12 cellular contexts compared by ENCODE assay signal in genomic region chr21:32516729-32517649, GRCh38.
DNase-seq lines count a peak whose midpoint lies in the region; ATAC-seq, FAIRE-seq and TF ChIP-seq lines count a peak whose summit lies in the region.
"Had no signal": no experiment of that assay in that cellular context is flagged by ENCODE, and none has a peak within 500 bp of the region (broad histone marks: within the 10 kb centered on the region; RNA-seq: fewer than 3 reads in every experiment).

No MANE protein-coding gene starts in this region.

- peak overlapping the region; percentile 42; the same call in 1 of the 2 replicates for H2BK20ac ChIP-seq in IMR-90 (ENCODE audit: low read depth, low read length)

- H3K9ac ChIP-seq in IMR-90 (ENCODE audit: low read depth, low read length): no peak overlapping the region

- H3K4me1 ChIP-seq in A549 (peaks cover 11% of the 10 kb centered on the region; the same call in 2 of the 3 replicates), IMR-90 (ENCODE audit: control insufficient read depth, insufficient read depth, low read length) (peaks cover 14% of the 10 kb centered on the region), right atrium auricular region (peaks cover 0 to 26% of the 10 kb centered on the region in 2 donors), stomach (peaks cover 6 to 23% (median 8%) of the 10 kb centered on the region in 4 donors)

- TF ChIP-seq CTCF in A549 (IDR thresholded peaks at IDR 0.05) (no peak), IMR-90 (conservative IDR thresholded peaks at IDR 0.05; ENCODE audit: low read depth, low read length) (no peak), right atrium auricular region (IDR thresholded peaks at IDR 0.05) (no peak), stomach (IDR thresholded peaks at IDR 0.05) (no peak), GM10248 (IDR thresholded peaks at IDR 0.05; ENCODE audit: control extremely low read depth, extremely low read depth, low read depth, missing control alignments) (no peak)

- 55% methylated on average over 10 of the region's 10 CpGs for WGBS in A549 (ENCODE audit: missing lambda C conversion rate)
- WGBS in IMR-90 (ENCODE audit: extremely low coverage in 2 of 2, insufficient read length in 1 of 2), 2 experiments: no CpG with 5 or more reads among the region's 10 CpGs
- 55 to 68% (median 59%) methylated on average over 10 of the region's 10 CpGs for WGBS in stomach, 5 donors

- H2BK15ac ChIP-seq in IMR-90 (ENCODE audit: low read depth, low read length): peak overlapping the region; percentile 2; the same call in 2 of the 3 replicates

- CTCF ChIA-PET in A549 (lab: Yijun Ruan, JAX): interaction anchor here (2.4 kb wide), 1 partner anchor 102 kb away, joined by 8 read pairs; no protein-coding TSS in a partner anchor
- CTCF ChIA-PET in IMR-90 (lab: Yijun Ruan, JAX): interaction anchor here (0.6 to 1.0 kb wide), 2 partner anchors 11 to 60 kb away, joined by 3 read pairs; no protein-coding TSS in a partner anchor
- CTCF ChIA-PET in GM10248 (lab: Yijun Ruan, JAX): interaction anchor here (1.8 kb wide), 1 partner anchor 35 kb away, joined by 3 read pairs; no protein-coding TSS in a partner anchor

- in situ Hi-C loops in IMR-90 (cut with MboI; ENCODE audit: low sequenced_read_pairs): no loop called here

- H3K9me3 ChIP-seq in A549: no peaks in the 10 kb centered on the region
- H3K9me3 ChIP-seq in IMR-90 (ENCODE audit: control insufficient read depth, insufficient read depth, low read length): peaks cover 2% of the 10 kb centered on the region; the same call in 1 of the 2 replicates
- no peaks in the 10 kb centered on the region for H3K9me3 ChIP-seq in right atrium auricular region
- no peaks in the 10 kb centered on the region for H3K9me3 ChIP-seq in stomach
- H3K9me3 ChIP-seq: thoracic aorta had no signal

- H3K4me2 ChIP-seq in A549 (no peak overlapping the region), IMR-90 (ENCODE audit: low read depth, low read length) (peak overlapping the region; percentile 41)

- H3K79me1 ChIP-seq in IMR-90 (ENCODE audit: low read depth in 1 of 2, low read length in 2 of 2): no peaks in the 10 kb centered on the region

- peak overlapping the region in 1 of 2 experiments; percentile 46; a peak in 2 of 6 replicates for H3K27ac ChIP-seq in A549
- peak overlapping the region; percentile 20; the same call in 1 of the 2 replicates for H3K27ac ChIP-seq in IMR-90 (ENCODE audit: insufficient read depth, low read length)
- H3K27ac ChIP-seq in right atrium auricular region: peak overlapping the region; percentile 46 to 62
- H3K27ac ChIP-seq in stomach: peak overlapping the region in 1 of 5 donors; percentile 18
- H3K27ac ChIP-seq: thoracic aorta had no signal

- peaks cover 23% of the 10 kb centered on the region for H3K9me1 ChIP-seq in IMR-90 (ENCODE audit: insufficient read depth, low read length)

- peak overlapping the region in 1 of 2 experiments; percentile 20; a peak in 1 of 4 replicates for H4K8ac ChIP-seq in IMR-90 (ENCODE audit: low read depth in 2 of 2, low read length in 2 of 2)

- TF ChIP-seq POLR2A in A549 (IDR thresholded peaks at IDR 0.05; ENCODE audit: low read length) (no peak), IMR-90 (IDR thresholded peaks at IDR 0.05; ENCODE audit: low read depth, low read length) (no peak), stomach (IDR thresholded peaks at IDR 0.05) (no peak)

- no peak for TF ChIP-seq RAD21 in A549 (conservative IDR thresholded peaks at IDR 0.05 in 1 of 2, IDR thresholded peaks at IDR 0.05 in 1 of 2)
- 0 out of 2 replicates have a peak, but pooled peaks have one; percentile 18 for TF ChIP-seq RAD21 in IMR-90 (IDR thresholded peaks at IDR 0.05; ENCODE audit: low read length)

- H2AK5ac ChIP-seq in IMR-90 (ENCODE audit: low read depth, low read length): peak overlapping the region; percentile 83

- no peak for FAIRE-seq in A549 (lab: Jason Lieb, UNC)
- FAIRE-seq: endometrium, GM12878 had no signal

- peak overlapping the region; percentile 58; the same call in 1 of the 2 replicates for H3K23ac ChIP-seq in IMR-90 (ENCODE audit: low read depth, low read length)

- BruUV-seq in IMR-90 (replicated peaks; lab: Mats Ljungman, UMichigan): no TSS peak

- H2AK9ac ChIP-seq in IMR-90 (replicated peaks; ENCODE audit: low read depth, low read length, poor library complexity): no peak overlapping the region

- H3K4ac ChIP-seq in IMR-90 (ENCODE audit: low read depth, low read length): peak overlapping the region; percentile 25; the same call in 1 of the 2 replicates

- H3K56ac ChIP-seq in IMR-90 (ENCODE audit: extremely low read depth, insufficient read depth, low read length): no peak overlapping the region

- dilution Hi-C loops in IMR-90 (cut with HindIII; ENCODE audit: low sequenced_read_pairs, unreplicated experiment): no loop called here

- H4K91ac ChIP-seq in IMR-90 (ENCODE audit: insufficient read depth, low read depth, low read length): peak overlapping the region; percentile 9; the same call in 1 of the 2 replicates

- H3K18ac ChIP-seq in IMR-90 (ENCODE audit: low read depth, low read length): peak overlapping the region; percentile 4

- H4K5ac ChIP-seq in IMR-90 (ENCODE audit: low read depth, low read length): no peak overlapping the region; the same call in 1 of the 2 replicates

- H3K14ac ChIP-seq in IMR-90 (replicated peaks; ENCODE audit: low read depth, low read length): peak overlapping the region; percentile 63; the same call in 1 of the 2 replicates

- peak; percentile 41 to 56; a peak in 2 of 6 replicates for ATAC-seq in A549
- ATAC-seq in IMR-90 (ENCODE audit: low read depth): peak; percentile 78
- no peak for ATAC-seq in HG03196 (IDR thresholded peaks at IDR 0.05; ENCODE audit: unreplicated experiment)
- no peak for ATAC-seq in HG02852 (IDR thresholded peaks at IDR 0.05; ENCODE audit: unreplicated experiment)
- ATAC-seq: GM12878 had no signal

- no peaks in the 10 kb centered on the region for H3K36me3 ChIP-seq in IMR-90 (ENCODE audit: control insufficient read depth, insufficient read depth, low read length)
- no peaks in the 10 kb centered on the region for H3K36me3 ChIP-seq in right atrium auricular region
- H3K36me3 ChIP-seq in stomach: peaks cover 0 to 19% (median 17%) of the 10 kb centered on the region in 4 donors

- no peaks in the 10 kb centered on the region for H3K27me3 ChIP-seq in IMR-90 (ENCODE audit: control insufficient read depth, insufficient read depth, low read length)
- no peaks in the 10 kb centered on the region for H3K27me3 ChIP-seq in right atrium auricular region
- no peaks in the 10 kb centered on the region for H3K27me3 ChIP-seq in stomach

- POLR2A ChIA-PET in A549 (lab: Yijun Ruan, JAX) (no interaction called here), IMR-90 (lab: Charles Lee; ENCODE audit: unreplicated experiment) (no interaction called here), GM10248 (lab: Yijun Ruan, JAX) (no interaction called here)

- no peak for TF ChIP-seq EP300 in A549 (IDR thresholded peaks at IDR 0.05)
- TF ChIP-seq EP300 in stomach (IDR thresholded peaks at IDR 0.05): no peak

- intact Hi-C loops in IMR-90 (cut with micrococcal nuclease): no loop called here
- intact Hi-C loops in stomach (cut with DNase I; ENCODE audit: low total_unique reads): no loop called here

- H2BK5ac ChIP-seq in IMR-90 (ENCODE audit: low read depth, low read length, poor library complexity, severe bottlenecking): peak overlapping the region; percentile 5

- no peaks in the 10 kb centered on the region for H4K20me1 ChIP-seq in IMR-90 (ENCODE audit: insufficient read depth, low read length)

- peak overlapping the region; percentile 60 for H2AFZ ChIP-seq in IMR-90 (replicated peaks; ENCODE audit: low read length, poor library complexity)

- peak overlapping the region; percentile 66; the same call in 1 of the 2 replicates for H2BK120ac ChIP-seq in IMR-90 (ENCODE audit: low read depth, low read length)

- DNase-seq in A549 (ENCODE audit: low read depth in 1 of 2, low spot score in 1 of 2) (peak in 1 of 2 experiments; percentile 25), IMR-90 (peak; percentile 99), amniotic epithelial cell (ENCODE audit: low read depth) (peak; percentile 88), right atrium auricular region (ENCODE audit: low spot score) (peak; percentile 81), stomach (no peak), GM10248 (ENCODE audit: extremely low spot score) (no peak)
- DNase-seq: T-helper 2 cell had no signal

- H3K4me3 ChIP-seq in A549 (no peak overlapping the region), IMR-90 (ENCODE audit: insufficient read depth, low read depth, low read length) (no peak overlapping the region), right atrium auricular region (no peak overlapping the region), stomach (no peak overlapping the region)
- H3K4me3 ChIP-seq: GM12878, thoracic aorta had no signal

TF ChIP-seq in A549, 52 proteins besides CTCF, POLR2A, EP300 and RAD21 (continues in another document):
- no peak for TF ChIP-seq TP53 (CRISPR knock-in tag; IDR thresholded peaks at IDR 0.05)

TF ChIP-seq in IMR-90, 13 proteins besides CTCF, POLR2A, EP300 and RAD21:
- TF ChIP-seq NFE2L2 (IDR thresholded peaks at IDR 0.05; ENCODE audit: low read depth, low read length) (peak; percentile 81; the same call in 1 of the 2 replicates), RFX5 (IDR thresholded peaks at IDR 0.05; ENCODE audit: low read depth, low read length) (no peak), USF2 (IDR thresholded peaks at IDR 0.05; ENCODE audit: low read depth, low read length) (no peak), FOS (IDR thresholded peaks at IDR 0.05; ENCODE audit: low read depth, low read length) (peak; percentile 83), CEBPB (IDR thresholded peaks at IDR 0.05; ENCODE audit: low read depth, low read length) (peak; percentile 81), CHD1 (IDR thresholded peaks at IDR 0.05; ENCODE audit: low read depth, low read length) (no peak), BHLHE40 (IDR thresholded peaks at IDR 0.05; ENCODE audit: low read depth, low read length) (no peak), MAFK (IDR thresholded peaks at IDR 0.05; ENCODE audit: low read depth, low read length) (no peak)

Comparison
In these comparisons a context has a peak if more than half of its experiments do, and no peak if none do; other contexts are left out.
1. ATAC-seq: peak in A549 (2 of 2) and IMR-90 (single experiment); none in HG03196 (single experiment) and HG02852 (single experiment).
2. DNase-seq: peak in IMR-90 (single experiment), amniotic epithelial cell (single experiment) and right atrium auricular region (single experiment); none in stomach (single experiment) and GM10248 (single experiment).